Comparison of ENCODE assay signal across 19 cellular contexts in genomic region chr4:82587826-82588225, GRCh38. TPM values are rescaled to one million over a fixed set of nuclear protein-coding genes. Genes with fewer than 3 reads are reported as not detected.
DNase-seq lines count a peak whose midpoint lies in the region; ATAC-seq and TF ChIP-seq lines count a peak whose summit lies in the region.
"Had no signal": no experiment of that assay in that cellular context is flagged by ENCODE, and none has a peak within 500 bp of the region (broad histone marks: within the 10 kb centered on the region; RNA-seq: fewer than 3 reads in every experiment).

No MANE protein-coding gene starts in this region.

- H3K9me3 ChIP-seq in SK-N-SH = no peaks in the 10 kb centered on the region
- no peaks in the 10 kb centered on the region for H3K9me3 ChIP-seq in endodermal cell (ENCODE audit: control insufficient read depth, low read length)
- no peaks in the 10 kb centered on the region for H3K9me3 ChIP-seq in naive thymus-derived CD4-positive, alpha-beta T cell (ENCODE audit: control insufficient read depth in 2 of 3, low read length in 3 of 3)
- H3K9me3 ChIP-seq: A549; BLaER1 treated with 17β-estradiol and CSF1 and Interleukin-3, amounts not matched to agents 10 nM and 100 nM; Caco-2 had no signal

- POLR2A ChIA-PET in SK-N-SH (lab: Yijun Ruan, JAX) = no interaction called here
- POLR2A ChIA-PET in naive thymus-derived CD4-positive, alpha-beta T cell (lab: Charles Lee) = no interaction called here

- H3K27me3 ChIP-seq in SK-N-SH (ENCODE audit: insufficient read depth) (peaks cover 16% of the 10 kb centered on the region; the same call in 1 of the 2 replicates), endodermal cell (ENCODE audit: control insufficient read depth, insufficient read depth, low read length, poor library complexity, severe bottlenecking) (no peaks in the 10 kb centered on the region)
- no peaks in the 10 kb centered on the region for H3K27me3 ChIP-seq in naive thymus-derived CD4-positive, alpha-beta T cell (ENCODE audit: control insufficient read depth in 2 of 2, insufficient read depth in 2 of 2, low read length in 2 of 2)
- H3K27me3 ChIP-seq: BLaER1 treated with 17β-estradiol and CSF1 and Interleukin-3, amounts not matched to agents 10 nM and 100 nM had no signal

- peaks cover 2% of the 10 kb centered on the region for H3K27me3 Mint-ChIP-seq in endodermal cell (ENCODE audit: insufficient read depth)
- H3K27me3 Mint-ChIP-seq in naive thymus-derived CD4-positive, alpha-beta T cell = peaks cover 4 to 20% (median 13%) of the 10 kb centered on the region in 5 donors

- intact Hi-C loops in naive thymus-derived CD4-positive, alpha-beta T cell (cut with micrococcal nuclease) = no loop called here

- H3K27ac ChIP-seq in SK-N-SH (ENCODE audit: low read depth in 2 of 2, low read length in 1 of 2) = no peak overlapping the region
- H3K27ac ChIP-seq in endodermal cell (ENCODE audit: low read depth, low read length) = no peak overlapping the region
- H3K27ac ChIP-seq in naive thymus-derived CD4-positive, alpha-beta T cell (ENCODE audit: low read depth, low read length) = no peak overlapping the region
- H3K27ac ChIP-seq: 22Rv1; A549; BLaER1 treated with 17β-estradiol and CSF1 and Interleukin-3, amounts not matched to agents 10 nM and 100 nM; C4-2B had no signal

- no peaks in the 10 kb centered on the region for H3K36me3 Mint-ChIP-seq in endodermal cell (ENCODE audit: low read depth)
- H3K36me3 Mint-ChIP-seq in naive thymus-derived CD4-positive, alpha-beta T cell = no peaks in the 10 kb centered on the region
- H3K36me3 Mint-ChIP-seq: CD8-positive, alpha-beta T cell had no signal

- no peaks in the 10 kb centered on the region for H3K79me2 ChIP-seq in SK-N-SH (ENCODE audit: insufficient read depth)

- DNase-seq in SK-N-SH (no peak), SK-N-DZ (ENCODE audit: low spot score) (peak; percentile 80), endodermal cell (no peak), NCI-H526 (lab: John Stamatoyannopoulos, UW) (no peak)
- no peak for DNase-seq in naive thymus-derived CD4-positive, alpha-beta T cell
- DNase-seq: AML-193; Caco-2; Calu3; CD4-positive, alpha-beta T cell; CD8-positive, alpha-beta T cell; DMS79 treated with DMSO at 0.1 percent for 48 hours; GF-D8 had no signal

- H3F3A ChIP-seq in SK-N-SH (replicated peaks; ENCODE audit: insufficient read depth) = no peaks in the 10 kb centered on the region

- no peaks in the 10 kb centered on the region for H3K9me3 Mint-ChIP-seq in endodermal cell
- H3K9me3 Mint-ChIP-seq in naive thymus-derived CD4-positive, alpha-beta T cell = peaks cover 0 to 2% (median 0%) of the 10 kb centered on the region in 11 donors
- H3K9me3 Mint-ChIP-seq: CD4-positive, alpha-beta T cell; CD8-positive, alpha-beta T cell had no signal

- H3K9me2 ChIP-seq in SK-N-SH = no peaks in the 10 kb centered on the region

- H3K4me1 Mint-ChIP-seq in endodermal cell = peaks cover 75% of the 10 kb centered on the region
- no peaks in the 10 kb centered on the region for H3K4me1 Mint-ChIP-seq in naive thymus-derived CD4-positive, alpha-beta T cell
- H3K4me1 Mint-ChIP-seq: B cell had no signal

- no peaks in the 10 kb centered on the region for H4K20me1 ChIP-seq in SK-N-SH (ENCODE audit: insufficient read depth)
- H4K20me1 ChIP-seq: BLaER1 treated with 17β-estradiol and CSF1 and Interleukin-3, amounts not matched to agents 10 nM and 100 nM had no signal

- H3K4me1 ChIP-seq in SK-N-SH (ENCODE audit: control insufficient read depth in 1 of 2, insufficient read depth in 2 of 2, low read depth in 1 of 2, low read length in 1 of 2) = peaks cover 0 to 5% of the 10 kb centered on the region in 2 experiments; a peak in 2 of 4 replicates
- H3K4me1 ChIP-seq in endodermal cell (ENCODE audit: control insufficient read depth, insufficient read depth, low read length) = peaks cover 34% of the 10 kb centered on the region
- H3K4me1 ChIP-seq in naive thymus-derived CD4-positive, alpha-beta T cell (ENCODE audit: control insufficient read depth in 2 of 2, insufficient read depth in 2 of 2, low read length in 2 of 2) = no peaks in the 10 kb centered on the region
- H3K4me1 ChIP-seq: A549; BLaER1 treated with 17β-estradiol and CSF1 and Interleukin-3, amounts not matched to agents 10 nM and 100 nM had no signal

- no peak overlapping the region for H3K4me3 ChIP-seq in SK-N-SH (ENCODE audit: low read depth in 2 of 2, low read length in 1 of 2)
- H3K4me3 ChIP-seq in endodermal cell (ENCODE audit: low read length) = peak overlapping the region; percentile 9
- H3K4me3 ChIP-seq in naive thymus-derived CD4-positive, alpha-beta T cell (ENCODE audit: low read length) = no peak overlapping the region
- H3K4me3 ChIP-seq: A549; BLaER1 treated with 17β-estradiol and CSF1 and Interleukin-3, amounts not matched to agents 10 nM and 100 nM had no signal

- H3K36me3 ChIP-seq in SK-N-SH (replicated peaks in 1 of 2; ENCODE audit: control insufficient read depth in 1 of 2, insufficient read depth in 2 of 2, low read length in 1 of 2) = no peaks in the 10 kb centered on the region
- no peaks in the 10 kb centered on the region for H3K36me3 ChIP-seq in endodermal cell (ENCODE audit: control insufficient read depth, insufficient read depth, low read length)
- H3K36me3 ChIP-seq in naive thymus-derived CD4-positive, alpha-beta T cell (ENCODE audit: control insufficient read depth in 2 of 3, insufficient read depth in 3 of 3, low read length in 3 of 3) = no peaks in the 10 kb centered on the region
- H3K36me3 ChIP-seq: BLaER1 treated with 17β-estradiol and CSF1 and Interleukin-3, amounts not matched to agents 10 nM and 100 nM had no signal

- H3K4me2 ChIP-seq in SK-N-SH = no peak overlapping the region
- H3K4me2 ChIP-seq: A549; BLaER1 treated with 17β-estradiol and CSF1 and Interleukin-3, amounts not matched to agents 10 nM and 100 nM had no signal

- H3K27ac Mint-ChIP-seq in endodermal cell = no peak overlapping the region
- H3K27ac Mint-ChIP-seq in naive thymus-derived CD4-positive, alpha-beta T cell = peak overlapping the region in 1 of 9 donors; percentile 45
- H3K27ac Mint-ChIP-seq: B cell; CD4-positive, alpha-beta T cell; CD8-positive, alpha-beta T cell had no signal

- 69% methylated on average over 4 of the region's 4 CpGs for WGBS in SK-N-SH (ENCODE audit: low lambda C conversion rate)
- WGBS in endodermal cell (ENCODE audit: insufficient coverage in 1 of 2, insufficient read length in 1 of 2), 2 experiments = 70 to 75% methylated on average over 4 of the region's 4 CpGs

- TF ChIP-seq CTCF in SK-N-SH (IDR thresholded peaks at IDR 0.05) (no peak), endodermal cell (conservative IDR thresholded peaks at IDR 0.05) (no peak)

- CTCF ChIA-PET in SK-N-SH (lab: Yijun Ruan, JAX) = interaction anchor here (1.6 kb wide), 1 partner anchor 13 kb away, joined by 3 read pairs; no protein-coding TSS in a partner anchor
- CTCF ChIA-PET in naive thymus-derived CD4-positive, alpha-beta T cell (lab: Charles Lee) = no interaction called here

- no peak for TF ChIP-seq EP300 in SK-N-SH (IDR thresholded peaks at IDR 0.05; ENCODE audit: borderline replicate concordance in 1 of 2, low read depth in 1 of 2, low read length in 1 of 2)

- TF ChIP-seq RAD21 in SK-N-SH (IDR thresholded peaks at IDR 0.05; ENCODE audit: low read length) = no peak

- no peak overlapping the region for H3K4me3 Mint-ChIP-seq in endodermal cell
- H3K4me3 Mint-ChIP-seq in naive thymus-derived CD4-positive, alpha-beta T cell = no peak overlapping the region
- H3K4me3 Mint-ChIP-seq: B cell; CD4-positive, alpha-beta T cell; CD8-positive, alpha-beta T cell had no signal

- H3K9ac ChIP-seq in SK-N-SH (no peak overlapping the region), endodermal cell (ENCODE audit: extremely low read depth, low read length, poor library complexity, severe bottlenecking) (no peak overlapping the region)
- H3K9ac ChIP-seq: BLaER1 treated with 17β-estradiol and CSF1 and Interleukin-3, amounts not matched to agents 10 nM and 100 nM had no signal

- no peak overlapping the region for H2AFZ ChIP-seq in SK-N-SH (ENCODE audit: low read depth)

- ATAC-seq in SK-N-SH treated with all-trans-retinoic acid at 6 μM for 48 hours = no peak
- ATAC-seq in GM21528 (IDR thresholded peaks at IDR 0.05; ENCODE audit: low FRiP score, unreplicated experiment) = no peak
- no peak for ATAC-seq in naive thymus-derived CD4-positive, alpha-beta T cell
- ATAC-seq: A549; CD8-positive, alpha-beta T cell had no signal

TF ChIP-seq in SK-N-SH, 30 proteins besides CTCF, POLR2A, EP300 and RAD21:
- TF ChIP-seq ELF1 (IDR thresholded peaks at IDR 0.05) = no peak
- 0 out of 2 replicates have a peak, but pooled peaks have one; percentile 15 for TF ChIP-seq GATA2 (CRISPR knock-in tag; IDR thresholded peaks at IDR 0.05)
- TF ChIP-seq YY1 (IDR thresholded peaks at IDR 0.05; ENCODE audit: low read depth) = no peak

TF ChIP-seq in SK-N-SH treated with all-trans-retinoic acid at 6 μM for 48 hours, 23 proteins besides CTCF, POLR2A, EP300 and RAD21 (continues in another document):
- no peak for TF ChIP-seq CSRNP3 (CRISPR knock-in tag; IDR thresholded peaks at IDR 0.05)

RNA-seq across cellular contexts. Expression of gene TMEM150C, which starts 26.0 kb away (rescaled TPM):
- polyA plus RNA-seq in SK-N-SH (2012; rRNA removed) = 1.0 and 1.3 TPM in 2 replicates
- polyA plus RNA-seq in SK-N-SH (2012; cell fraction: cytosol; rRNA removed) = 1.0 and 1.1 TPM in 2 replicates
- 0.56 and 1.2 TPM in 2 replicates for polyA plus RNA-seq in SK-N-SH (2012; cell fraction: nucleus; rRNA removed)
- polyA plus RNA-seq in SK-N-DZ (2014; cell fraction: cytosol; rRNA removed) = 3.0 and 5.7 TPM in 2 replicates
- polyA plus RNA-seq in SK-N-DZ (2014; cell fraction: nucleus; rRNA removed) = 0.21 and 0.63 TPM in 2 replicates
- total RNA-seq in endodermal cell = 10 to 100 TPM; 29.3 to 32.8 TPM
- polyA plus RNA-seq in endodermal cell (2013, experiment 1 of 2) = 18.1 TPM
- polyA plus RNA-seq in endodermal cell (2013, experiment 2 of 2) = 18.1 TPM
- not detected for total RNA-seq in naive thymus-derived CD4-positive, alpha-beta T cell
- polyA plus RNA-seq in naive thymus-derived CD4-positive, alpha-beta T cell = under 1 TPM; 0.07 to 0.18 TPM
- total RNA-seq: B cell; CD4-positive, alpha-beta T cell; CD8-positive, alpha-beta T cell had no signal

Comparison
In these comparisons a context has a peak if more than half of its experiments do, and no peak if none do; other contexts are left out.
1. RNA of gene TMEM150C, which starts 26.0 kb away (total RNA-seq): 29.3 to 32.8 TPM in endodermal cell; not detected in naive thymus-derived CD4-positive, alpha-beta T cell; every median in the first group is over 10 times any median in the second.